ENCODE assay signal across 9 cellular contexts in genomic region chr1:31936966-31937299, GRCh38. TPM values are rescaled to one million over a fixed set of nuclear protein-coding genes. Genes with fewer than 3 reads are reported as not detected.
A peak's percentile ranks its signal among the peaks of the same experiment; 100 is the strongest.
DNase-seq lines count a peak whose midpoint lies in the region; ATAC-seq and TF ChIP-seq lines count a peak whose summit lies in the region.
"Had no signal": no experiment of that assay in that cellular context is flagged by ENCODE, and none has a peak within 500 bp of the region (broad histone marks: within the 10 kb centered on the region; RNA-seq: fewer than 3 reads in every experiment).

No MANE protein-coding gene starts in this region.

- H3K36me3 ChIP-seq in MG63: peaks cover 18% of the 10 kb centered on the region

- no peak for TF ChIP-seq CTCF in AG09309 (IDR thresholded peaks at IDR 0.05; ENCODE audit: control insufficient read depth, insufficient read depth, low read depth, low read length, missing control alignments)

- no peak for ATAC-seq in naive thymus-derived CD8-positive, alpha-beta T cell
- ATAC-seq in esophagus mucosa: no peak
- no peak for ATAC-seq in HG02678 (IDR thresholded peaks at IDR 0.05; ENCODE audit: unreplicated experiment)
- no peak for ATAC-seq in left lobe of liver

- H3K27me3 Mint-ChIP-seq in dendritic cell treated with granulocyte-macrophage colony-stimulating factor and Interleukin-4, amounts not matched to agents 40 ng/mL and 50 ng/mL, for 4 days: no peaks in the 10 kb centered on the region
- no peaks in the 10 kb centered on the region for H3K27me3 Mint-ChIP-seq in naive thymus-derived CD8-positive, alpha-beta T cell

- peaks cover 19% of the 10 kb centered on the region for H3K36me3 Mint-ChIP-seq in dendritic cell treated with granulocyte-macrophage colony-stimulating factor and Interleukin-4, amounts not matched to agents 40 ng/mL and 50 ng/mL, for 4 days (ENCODE audit: low read depth)
- H3K36me3 Mint-ChIP-seq in naive thymus-derived CD8-positive, alpha-beta T cell: no peaks in the 10 kb centered on the region

- intact Hi-C loops in dendritic cell treated with granulocyte-macrophage colony-stimulating factor and Interleukin-4, amounts not matched to agents 40 ng/mL and 50 ng/mL, for 4 days (cut with micrococcal nuclease): no loop called here

- DNase-seq in AG09309 (ENCODE audit: low read depth) (no peak), MG63 (no peak), left lobe of liver (ENCODE audit: low spot score) (no peak)
- no peak for DNase-seq in naive thymus-derived CD8-positive, alpha-beta T cell
- DNase-seq in stimulated activated CD4-positive, alpha-beta T cell treated with anti-CD3 and anti-CD28 coated beads, Interleukin-15, amount 100 ng/mL, for 24 hours: no peak
- DNase-seq: NCI-H510A treated with DMSO at 0.1 percent for 48 hours had no signal

- peaks cover 78% of the 10 kb centered on the region for H3K4me1 Mint-ChIP-seq in dendritic cell treated with granulocyte-macrophage colony-stimulating factor and Interleukin-4, amounts not matched to agents 40 ng/mL and 50 ng/mL, for 4 days (ENCODE audit: low read depth)
- peaks cover 32 to 84% (median 75%) of the 10 kb centered on the region in 4 donors for H3K4me1 Mint-ChIP-seq in naive thymus-derived CD8-positive, alpha-beta T cell

- peak overlapping the region; percentile 92 for H3K4me3 Mint-ChIP-seq in dendritic cell treated with granulocyte-macrophage colony-stimulating factor and Interleukin-4, amounts not matched to agents 40 ng/mL and 50 ng/mL, for 4 days
- peak overlapping the region; percentile 90 to 100 (median 96) for H3K4me3 Mint-ChIP-seq in naive thymus-derived CD8-positive, alpha-beta T cell

- no peaks in the 10 kb centered on the region for H3K27me3 ChIP-seq in MG63

- POLR2A ChIA-PET in naive thymus-derived CD8-positive, alpha-beta T cell (lab: Charles Lee): interaction anchor here (0.8 to 8.5 kb wide), 8 partner anchors 10 to 135 kb away, joined by 3 to 143 read pairs (median 16); partner anchors contain the start of gene TMEM39B

- no peaks in the 10 kb centered on the region for H3K9me3 ChIP-seq in MG63

- no peaks in the 10 kb centered on the region for H3K9me3 Mint-ChIP-seq in dendritic cell treated with granulocyte-macrophage colony-stimulating factor and Interleukin-4, amounts not matched to agents 40 ng/mL and 50 ng/mL, for 4 days
- H3K9me3 Mint-ChIP-seq in naive thymus-derived CD8-positive, alpha-beta T cell: no peaks in the 10 kb centered on the region

- peak overlapping the region; percentile 92 for H3K27ac Mint-ChIP-seq in dendritic cell treated with granulocyte-macrophage colony-stimulating factor and Interleukin-4, amounts not matched to agents 40 ng/mL and 50 ng/mL, for 4 days
- peak overlapping the region; percentile 86 to 99 (median 96) for H3K27ac Mint-ChIP-seq in naive thymus-derived CD8-positive, alpha-beta T cell

- peak overlapping the region; percentile 90 for H3K4me3 ChIP-seq in AG09309 (ENCODE audit: control insufficient read depth, low read depth, low read length)
- H3K4me3 ChIP-seq in MG63: peak overlapping the region; percentile 73

RNA-seq across cellular contexts. Expression of gene PTP4A2, which starts 1.2 kb away (rescaled TPM):
- 321 and 754 TPM in 2 replicates for total RNA-seq in MG63 (2014; rRNA removed; shearing (Covaris generic); ENCODE audit: low replicate concordance)
- total RNA-seq in naive thymus-derived CD8-positive, alpha-beta T cell: 100 to 1,000 TPM; 230 to 235 TPM
- 100 to 1,000 TPM; 287 to 748 (median 546) TPM for polyA plus RNA-seq in naive thymus-derived CD8-positive, alpha-beta T cell
- total RNA-seq in esophagus mucosa (100 TPM), left lobe of liver (66.7 TPM)
